In the genomic region with DNA sequence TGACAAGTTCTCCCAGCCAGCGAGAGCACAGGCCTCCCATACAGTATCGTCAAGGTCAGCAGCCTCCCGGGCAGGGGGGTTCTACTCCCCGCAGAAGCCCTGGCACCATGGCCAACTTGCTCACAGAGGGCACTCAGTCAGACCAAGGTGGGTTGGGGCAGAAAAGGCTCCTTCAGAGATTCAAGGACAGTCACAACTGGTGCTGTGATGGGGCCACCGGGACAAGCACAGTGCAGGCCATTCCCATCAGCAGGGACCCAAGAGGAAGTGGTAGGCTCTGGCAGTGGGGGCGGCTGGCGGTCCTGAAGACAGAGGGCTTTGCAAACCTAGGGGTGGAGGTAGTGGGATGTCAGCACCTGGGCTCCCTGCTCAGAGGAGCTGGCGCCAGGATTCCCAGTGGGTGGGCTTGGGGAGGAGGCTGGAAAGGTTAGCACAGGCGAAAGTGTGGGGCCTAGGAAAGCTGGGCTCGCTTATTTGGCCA, we compare ENCODE assay signal across 9 cellular contexts. TPM values are rescaled to one million over a fixed set of nuclear protein-coding genes. Genes with fewer than 3 reads are reported as not detected.
A peak's percentile ranks its signal among the peaks of the same experiment; 100 is the strongest.
DNase-seq lines count a peak whose midpoint lies in the region; ATAC-seq, FAIRE-seq and TF ChIP-seq lines count a peak whose summit lies in the region.
"Had no signal": no experiment of that assay in that cellular context is flagged by ENCODE, and none has a peak within 500 bp of the region (broad histone marks: within the 10 kb centered on the region; RNA-seq: fewer than 3 reads in every experiment).

No MANE protein-coding gene starts in this region.

- no peak for ATAC-seq in T-helper 17 cell
- no peak for ATAC-seq in effector memory CD8-positive, alpha-beta T cell (replicated peaks)
- no peak for ATAC-seq in natural killer cell treated with Interleukin-12 subunit alpha and Interleukin-12 subunit beta and Interleukin-15 and Interleukin-18, amount 100 ng/mL, for 72 hours
- ATAC-seq in GM19397 (IDR thresholded peaks at IDR 0.05; ENCODE audit: unreplicated experiment): no peak

- H3K9me3 ChIP-seq in T-helper 17 cell (ENCODE audit: control insufficient read depth, low read length, poor library complexity, severe bottlenecking): no peaks in the 10 kb centered on the region
- H3K9me3 ChIP-seq: SJSA1 had no signal

- no peak for FAIRE-seq in D721Med (lab: Jason Lieb, UNC)

- H3K36me3 ChIP-seq in H7 (replicated peaks; ENCODE audit: control insufficient read depth, insufficient read depth, low read length): no peaks in the 10 kb centered on the region

- no peaks in the 10 kb centered on the region for H3K36me3 Mint-ChIP-seq in T-helper 17 cell (ENCODE audit: low read depth)
- H3K36me3 Mint-ChIP-seq in effector memory CD8-positive, alpha-beta T cell (ENCODE audit: insufficient read depth): peaks cover 58% of the 10 kb centered on the region
- no peaks in the 10 kb centered on the region for H3K36me3 Mint-ChIP-seq in natural killer cell treated with Interleukin-12 subunit alpha and Interleukin-12 subunit beta and Interleukin-15 and Interleukin-18, amount 100 ng/mL, for 72 hours

- no peaks in the 10 kb centered on the region for H3K9me3 Mint-ChIP-seq in effector memory CD8-positive, alpha-beta T cell
- no peaks in the 10 kb centered on the region for H3K9me3 Mint-ChIP-seq in natural killer cell treated with Interleukin-12 subunit alpha and Interleukin-12 subunit beta and Interleukin-15 and Interleukin-18, amount 100 ng/mL, for 72 hours

- H3K4me3 Mint-ChIP-seq in T-helper 17 cell: peak overlapping the region; percentile 100
- H3K4me3 Mint-ChIP-seq in effector memory CD8-positive, alpha-beta T cell: peak overlapping the region; percentile 100
- peak overlapping the region; percentile 98 for H3K4me3 Mint-ChIP-seq in natural killer cell treated with Interleukin-12 subunit alpha and Interleukin-12 subunit beta and Interleukin-15 and Interleukin-18, amount 100 ng/mL, for 72 hours

- no peaks in the 10 kb centered on the region for H3K27me3 Mint-ChIP-seq in T-helper 17 cell
- no peaks in the 10 kb centered on the region for H3K27me3 Mint-ChIP-seq in effector memory CD8-positive, alpha-beta T cell
- no peaks in the 10 kb centered on the region for H3K27me3 Mint-ChIP-seq in natural killer cell treated with Interleukin-12 subunit alpha and Interleukin-12 subunit beta and Interleukin-15 and Interleukin-18, amount 100 ng/mL, for 72 hours

- TF ChIP-seq CTCF in D721Med (IDR thresholded peaks at IDR 0.05; ENCODE audit: insufficient read depth, missing control alignments): no peak

- peaks cover 52% of the 10 kb centered on the region for H3K4me1 Mint-ChIP-seq in T-helper 17 cell
- peaks cover 51 to 52% of the 10 kb centered on the region in 2 donors for H3K4me1 Mint-ChIP-seq in effector memory CD8-positive, alpha-beta T cell (ENCODE audit: low read depth in 2 of 2)
- H3K4me1 Mint-ChIP-seq in natural killer cell treated with Interleukin-12 subunit alpha and Interleukin-12 subunit beta and Interleukin-15 and Interleukin-18, amount 100 ng/mL, for 72 hours (ENCODE audit: low read depth in 2 of 2): peaks cover 48 to 53% of the 10 kb centered on the region in 2 donors

- DNase-seq in H7 (peak; percentile 66), T-helper 17 cell (no peak), D721Med (ENCODE audit: insufficient read length, low spot score) (no peak), SHP77 (lab: John Stamatoyannopoulos, UW) (no peak), NCI-H82 treated with DMSO at 0.1 percent for 48 hours (lab: John Stamatoyannopoulos, UW; ENCODE audit: unreplicated experiment) (no peak)
- no peak for DNase-seq in effector memory CD8-positive, alpha-beta T cell
- DNase-seq in natural killer cell treated with Interleukin-12 subunit alpha and Interleukin-12 subunit beta and Interleukin-15 and Interleukin-18, amount 100 ng/mL, for 72 hours (ENCODE audit: low spot score): no peak

- peak overlapping the region; percentile 100 for H3K27ac Mint-ChIP-seq in T-helper 17 cell
- H3K27ac Mint-ChIP-seq in effector memory CD8-positive, alpha-beta T cell: peak overlapping the region; percentile 99
- H3K27ac Mint-ChIP-seq in natural killer cell treated with Interleukin-12 subunit alpha and Interleukin-12 subunit beta and Interleukin-15 and Interleukin-18, amount 100 ng/mL, for 72 hours: peak overlapping the region; percentile 99 to 100

- H3K27me3 ChIP-seq in H7 (ENCODE audit: control insufficient read depth, insufficient read depth, low read length): no peaks in the 10 kb centered on the region
- H3K27me3 ChIP-seq: SJSA1 had no signal

- H3K4me3 ChIP-seq in H7 (ENCODE audit: insufficient read depth, low read depth, low read length): no peak overlapping the region
- H3K4me3 ChIP-seq: SJSA1 had no signal

RNA-seq across cellular contexts. Expression of a gene that starts 5.3 kb away (rescaled TPM):
- 6.4 and 10.6 TPM in 2 replicates for total RNA-seq in H7 (2014; rRNA removed; shearing (Covaris generic))
- total RNA-seq in T-helper 17 cell: 100 to 1,000 TPM; 554 to 555 TPM
- 100 to 1,000 TPM; 432 to 571 TPM for total RNA-seq in natural killer cell treated with Interleukin-12 subunit alpha and Interleukin-12 subunit beta and Interleukin-15 and Interleukin-18, amount 100 ng/mL, for 72 hours

RNA-seq across cellular contexts. Expression of a gene that starts 30.8 kb away (rescaled TPM):
- 24.5 and 37.1 TPM in 2 replicates for total RNA-seq in H7 (2014; rRNA removed; shearing (Covaris generic))
- 10 to 100 TPM; 29.2 to 37.5 TPM for total RNA-seq in T-helper 17 cell
- total RNA-seq in natural killer cell treated with Interleukin-12 subunit alpha and Interleukin-12 subunit beta and Interleukin-15 and Interleukin-18, amount 100 ng/mL, for 72 hours: 10 to 100 TPM; 50.5 to 68.4 TPM

RNA-seq across cellular contexts. Expression of a gene that starts 34.8 kb away (rescaled TPM):
- total RNA-seq in H7 (2014; rRNA removed; shearing (Covaris generic)): 0.73 and 0.81 TPM in 2 replicates
- 10 to 100 TPM; 57.7 to 61.6 TPM for total RNA-seq in T-helper 17 cell
- 10 to 100 TPM; 10.8 to 12.6 TPM for total RNA-seq in natural killer cell treated with Interleukin-12 subunit alpha and Interleukin-12 subunit beta and Interleukin-15 and Interleukin-18, amount 100 ng/mL, for 72 hours

Comparison
In these comparisons a context has a peak if more than half of its experiments do, and no peak if none do; other contexts are left out.
1. RNA of a gene that starts 5.3 kb away (total RNA-seq): 432 to 571 TPM in natural killer cell treated with Interleukin-12 subunit alpha and Interleukin-12 subunit beta and Interleukin-15 and Interleukin-18, amount 100 ng/mL, for 72 hours and 554 to 555 TPM in T-helper 17 cell; 6.4 to 10.6 TPM in H7; every median in the first group is over 10 times any median in the second.
2. RNA of a gene that starts 34.8 kb away (total RNA-seq): 57.7 to 61.6 TPM in T-helper 17 cell; 10.8 to 12.6 TPM in natural killer cell treated with Interleukin-12 subunit alpha and Interleukin-12 subunit beta and Interleukin-15 and Interleukin-18, amount 100 ng/mL, for 72 hours and 0.73 to 0.81 TPM in H7; every median in the first group is over 4 times any median in the second.
3. Peak in every context shown above with its lines, with median percentiles within 50 percentile points of each other: H3K27ac Mint-ChIP-seq and H3K4me3 Mint-ChIP-seq.